ENCODE assay signal across 8 cellular contexts in genomic region chr6:26157150-26157837, GRCh38.
A peak's percentile ranks its signal among the peaks of the same experiment; 100 is the strongest.
DNase-seq lines count a peak whose midpoint lies in the region; TF ChIP-seq lines count a peak whose summit lies in the region.

No MANE protein-coding gene starts in this region.

- H4K91ac ChIP-seq in H9 (ENCODE audit: insufficient read length, low read depth, low read length) = no peak overlapping the region

- no peaks in the 10 kb centered on the region for H3K36me3 ChIP-seq in MG63

- peak overlapping the region; percentile 95 to 100 (median 99) for H3K27ac Mint-ChIP-seq in H9

- no peak overlapping the region for H2AK5ac ChIP-seq in H9 (ENCODE audit: insufficient read length, low read length)

- peak overlapping the region; percentile 98 for H3K9ac ChIP-seq in H9 (ENCODE audit: extremely low read depth, insufficient read length, low read length)

- no CpG with 5 or more reads among the region's 29 CpGs for WGBS in H9 (ENCODE audit: extremely low coverage, insufficient read length, low lambda C conversion rate)

- H3K27ac ChIP-seq in H9 (ENCODE audit: insufficient read length, low read depth, low read length) (peak overlapping the region; percentile 90), skin epidermis (peak overlapping the region in 20 of 21 experiments; percentile 73 to 95 (median 86))

- peak overlapping the region; percentile 97 for H3K14ac ChIP-seq in H9 (ENCODE audit: insufficient read depth, low read length)

- H3K4me3 ChIP-seq in MG63 (peak overlapping the region; percentile 75), astrocyte of the spinal cord (ENCODE audit: low read depth, low read length) (peak overlapping the region; percentile 90), skin epidermis (peak overlapping the region; percentile 61 to 87 (median 71))

- no peak overlapping the region for H2BK15ac ChIP-seq in H9 (ENCODE audit: low read depth, low read length)

- H3K18ac ChIP-seq in H9 (ENCODE audit: insufficient read length, low read depth, low read length) = peak overlapping the region; percentile 98

- DNase-seq in GM03348 (ENCODE audit: low spot score) (peak; percentile 30), H9 (peak; percentile 69), MG63 (peak; percentile 65), T-helper 1 cell (peak in 4 of 5 donors; percentile 42 to 64 (median 60)), astrocyte of the spinal cord (ENCODE audit: low read depth, low spot score) (no peak), iPS-NIHi7 (ENCODE audit: extremely low spot score) (peak; percentile 39), GM19238 (ENCODE audit: insufficient read length, low spot score) (no peak)

- peaks cover 22 to 23% of the 10 kb centered on the region in 2 experiments for H3K4me1 Mint-ChIP-seq in H9

- H3K56ac ChIP-seq in H9 (ENCODE audit: insufficient read length, low read depth, low read length) = no peak overlapping the region

- H4K8ac ChIP-seq in H9 (replicated peaks; ENCODE audit: insufficient read length, low read depth, low read length) = no peak overlapping the region

- no peaks in the 10 kb centered on the region for H4K20me1 ChIP-seq in H9 (ENCODE audit: control insufficient read depth, insufficient read depth, insufficient read length)

- H3K4ac ChIP-seq in H9 (ENCODE audit: low read depth, low read length) = no peak overlapping the region; the same call in 1 of the 2 replicates

- no peak overlapping the region for H2BK120ac ChIP-seq in H9 (ENCODE audit: low read depth, low read length, poor library complexity, severe bottlenecking)

- H2BK5ac ChIP-seq in H9 (ENCODE audit: insufficient read length, low read length) = peak overlapping the region; percentile 50

- peaks cover 3% of the 10 kb centered on the region for H3K4me1 ChIP-seq in H9 (ENCODE audit: insufficient read depth, low read length)

- no peaks in the 10 kb centered on the region for H3K27me3 ChIP-seq in H9 (ENCODE audit: insufficient read depth, low read length)
- H3K27me3 ChIP-seq in MG63 = no peaks in the 10 kb centered on the region

- H3K23ac ChIP-seq in H9 (ENCODE audit: insufficient read length, low read depth, low read length) = no peak overlapping the region

- H2BK20ac ChIP-seq in H9 (ENCODE audit: low read depth, low read length, poor library complexity, severe bottlenecking) = no peak overlapping the region

- no peak overlapping the region for H3T11ph ChIP-seq in H9 (ENCODE audit: low read length)

- in situ Hi-C loops in astrocyte of the spinal cord (cut with HindIII; ENCODE audit: low sequenced_read_pairs) = no loop called here

- H3K79me1 ChIP-seq in H9 (ENCODE audit: insufficient read depth, low read depth, low read length, poor library complexity, severe bottlenecking) = no peaks in the 10 kb centered on the region

- TF ChIP-seq CTCF in H9 (conservative IDR thresholded peaks at IDR 0.05) = no peak
- no peak for TF ChIP-seq CTCF in astrocyte of the spinal cord (IDR thresholded peaks at IDR 0.05; ENCODE audit: low read depth, low read length)

- H2BK12ac ChIP-seq in H9 (ENCODE audit: insufficient read length, low read depth, low read length) = no peak overlapping the region

- no peaks in the 10 kb centered on the region; a peak in 1 of 5 replicates for H3K9me3 Mint-ChIP-seq in H9

- no peaks in the 10 kb centered on the region; the same call in 1 of the 2 replicates for H3K79me2 ChIP-seq in H9 (ENCODE audit: insufficient read depth, low read length)

- peak overlapping the region; percentile 88 to 89 for H3K4me3 Mint-ChIP-seq in H9

- peaks cover 16% of the 10 kb centered on the region for H3K27me3 Mint-ChIP-seq in H9 (ENCODE audit: low read depth)

- no peak overlapping the region for H4K5ac ChIP-seq in H9 (ENCODE audit: insufficient read length, low read depth, low read length)

- H3K36me3 Mint-ChIP-seq in H9 (ENCODE audit: insufficient read depth in 1 of 3, low read depth in 3 of 3) = peaks cover 0 to 2% (median 0%) of the 10 kb centered on the region in 3 experiments; a peak in 2 of 7 replicates

- peak overlapping the region; percentile 97 for H3K4me2 ChIP-seq in H9 (ENCODE audit: insufficient read depth, insufficient read length, low read length)

- H2AFZ ChIP-seq in H9 (ENCODE audit: low read length) = no peak overlapping the region

- no peaks in the 10 kb centered on the region for H3K9me3 ChIP-seq in H9 (ENCODE audit: control insufficient read depth, low read depth, low read length)
- H3K9me3 ChIP-seq in MG63 = no peaks in the 10 kb centered on the region

- H3K23me2 ChIP-seq in H9 (ENCODE audit: insufficient read length, low read depth, low read length, poor library complexity, severe bottlenecking) = peaks cover 12% of the 10 kb centered on the region

Comparison
In these comparisons a context has a peak if more than half of its experiments do, and no peak if none do; other contexts are left out.
1. DNase-seq: peak in GM03348 (single experiment), H9 (single experiment), MG63 (single experiment), T-helper 1 cell (4 of 5) and iPS-NIHi7 (single experiment); none in astrocyte of the spinal cord (single experiment) and GM19238 (single experiment).
2. Peak in every context shown above with its lines, with median percentiles within 50 percentile points of each other: H3K4me3 ChIP-seq.